14 cellular contexts compared by ENCODE assay signal in the genomic region with DNA sequence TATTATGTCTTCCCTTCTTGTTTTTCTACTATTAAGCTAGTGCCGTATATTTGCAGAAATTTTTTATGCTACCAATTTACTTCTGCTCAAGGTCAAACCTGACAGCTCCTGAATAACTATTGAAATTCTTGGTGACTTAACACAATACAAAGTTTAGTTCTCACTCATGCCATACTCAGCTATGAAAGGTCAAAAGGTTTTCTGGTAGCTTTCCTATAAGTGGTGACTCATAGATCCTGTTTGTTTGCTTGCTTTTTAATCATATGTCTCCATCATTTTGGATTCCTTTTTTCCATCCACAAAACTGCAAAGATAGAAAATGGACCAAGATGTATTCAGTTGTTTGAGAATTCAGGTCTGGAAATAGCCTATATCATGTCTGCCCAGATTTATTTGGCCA.
"Had no signal": no experiment of that assay in that cellular context is flagged by ENCODE, and none has a peak within 500 bp of the region (broad histone marks: within the 10 kb centered on the region; RNA-seq: fewer than 3 reads in every experiment).

No MANE protein-coding gene starts in this region.

- H3K36me3 ChIP-seq: ovary, stomach, thoracic aorta, vagina had no signal

- H3K27me3 Mint-ChIP-seq: activated CD4-positive, alpha-beta T cell treated with anti-CD3 and anti-CD28 coated beads, Interleukin-2, amount 10 ng/mL, durations not matched to agents 7 days and 5 days; T-helper 17 cell had no signal

- H3K4me3 ChIP-seq: coronary artery, ovary, stomach, thoracic aorta, vagina had no signal

- DNase-seq: activated CD4-positive, alpha-beta T cell treated with anti-CD3 and anti-CD28 coated beads, Interleukin-2, amount 10 ng/mL, durations not matched to agents 7 days and 5 days; activated CD4-positive, CD25-positive, alpha-beta regulatory T cell; activated effector memory CD4-positive, alpha-beta T cell treated with anti-CD3 and anti-CD28 coated beads, Interleukin-2, amount 50 U/mL, for 16 hours; amygdala; effector CD4-positive, alpha-beta T cell; left ventricle myocardium superior; ovary; stomach; T-helper 17 cell had no signal

- H3K36me3 Mint-ChIP-seq: mesothelial cell of epicardium had no signal

- H3K4me3 Mint-ChIP-seq: activated CD4-positive, alpha-beta T cell treated with anti-CD3 and anti-CD28 coated beads, Interleukin-2, amount 10 ng/mL, durations not matched to agents 7 days and 5 days; mesothelial cell of epicardium; neural crest cell; T-helper 17 cell had no signal

- H3K4me1 ChIP-seq: stomach, vagina had no signal

- H3K27ac Mint-ChIP-seq: activated CD4-positive, alpha-beta T cell treated with anti-CD3 and anti-CD28 coated beads, Interleukin-2, amount 10 ng/mL, durations not matched to agents 7 days and 5 days; mesothelial cell of epicardium; T-helper 17 cell had no signal

- H3K9me3 ChIP-seq: ovary, stomach, thoracic aorta, vagina had no signal

- H3K27me3 ChIP-seq: ovary, stomach, vagina had no signal

- H3K27ac ChIP-seq: coronary artery, ovary, stomach, thoracic aorta, vagina had no signal

- H3K4me1 Mint-ChIP-seq: activated CD4-positive, alpha-beta T cell treated with anti-CD3 and anti-CD28 coated beads, Interleukin-2, amount 10 ng/mL, durations not matched to agents 7 days and 5 days; mesothelial cell of epicardium; neural crest cell; T-helper 17 cell had no signal
